Comparison of ENCODE assay signal across 8 cellular contexts in the genomic region with DNA sequence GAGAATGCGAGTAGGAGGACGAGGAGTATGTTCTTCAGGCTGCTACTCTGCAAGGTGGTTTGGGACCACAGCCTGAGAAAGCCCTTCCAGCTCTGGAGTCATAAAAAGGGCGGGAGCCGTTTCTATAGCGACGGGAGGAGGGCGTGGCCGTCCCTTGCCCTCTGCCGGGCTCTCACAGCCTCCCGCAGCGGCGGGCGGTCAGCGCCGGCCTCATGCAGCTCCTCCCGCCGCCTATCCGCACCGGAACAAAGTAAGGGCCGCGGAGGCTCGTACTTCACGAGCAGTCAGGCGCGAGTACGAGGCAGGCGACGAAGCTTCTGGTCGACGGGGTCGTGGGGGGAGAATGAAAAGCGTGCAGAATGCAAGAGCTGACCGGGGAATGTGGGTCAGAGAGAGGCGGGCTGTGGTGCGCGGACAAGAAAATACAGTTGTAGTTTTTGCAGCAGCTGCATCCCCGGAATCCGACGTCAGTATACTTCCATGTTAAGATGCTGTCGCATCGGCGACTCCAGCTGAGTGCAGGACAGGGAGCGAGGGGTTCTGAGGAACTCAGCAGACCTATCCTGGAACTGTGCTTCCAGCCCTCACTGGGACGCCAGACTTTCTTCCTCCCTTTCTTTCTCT. TPM values are rescaled to one million over a fixed set of nuclear protein-coding genes. Genes with fewer than 3 reads are reported as not detected.
DNase-seq lines count a peak whose midpoint lies in the region; ATAC-seq and TF ChIP-seq lines count a peak whose summit lies in the region.

A gene with protein sequence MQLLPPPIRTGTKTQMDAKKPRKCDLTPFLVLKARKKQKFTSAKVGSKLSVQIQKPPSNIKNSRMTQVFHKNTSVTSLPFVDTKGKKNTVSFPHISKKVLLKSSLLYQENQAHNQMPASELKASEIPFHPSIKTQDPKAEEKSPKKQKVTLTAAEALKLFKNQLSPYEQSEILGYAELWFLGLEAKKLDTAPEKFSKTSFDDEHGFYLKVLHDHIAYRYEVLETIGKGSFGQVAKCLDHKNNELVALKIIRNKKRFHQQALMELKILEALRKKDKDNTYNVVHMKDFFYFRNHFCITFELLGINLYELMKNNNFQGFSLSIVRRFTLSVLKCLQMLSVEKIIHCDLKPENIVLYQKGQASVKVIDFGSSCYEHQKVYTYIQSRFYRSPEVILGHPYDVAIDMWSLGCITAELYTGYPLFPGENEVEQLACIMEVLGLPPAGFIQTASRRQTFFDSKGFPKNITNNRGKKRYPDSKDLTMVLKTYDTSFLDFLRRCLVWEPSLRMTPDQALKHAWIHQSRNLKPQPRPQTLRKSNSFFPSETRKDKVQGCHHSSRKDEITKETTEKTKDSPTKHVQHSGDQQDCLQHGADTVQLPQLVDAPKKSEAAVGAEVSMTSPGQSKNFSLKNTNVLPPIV (plus strand): TSS at position 175 of the 624 bp plus-strand sequence. CDS start 38 bp downstream, at position 213.

- H3K27ac ChIP-seq in RWPE2 (ENCODE audit: poor library complexity, severe bottlenecking) = no peak within 1 kb of the TSS

- TF ChIP-seq CTCF in RWPE2 (IDR thresholded peaks at IDR 0.05; ENCODE audit: poor library complexity, severe bottlenecking) (no peak), endothelial cell (IDR thresholded peaks at IDR 0.05; ENCODE audit: unreplicated experiment) (no peak), lower leg skin (IDR thresholded peaks at IDR 0.05) (no peak)

- peaks cover 19% of the 10 kb centered on the region for H3K36me3 Mint-ChIP-seq in activated CD4-positive, alpha-beta T cell treated with anti-CD3 and anti-CD28 coated beads, Interleukin-2, amount 10 ng/mL, durations not matched to agents 7 days and 5 days (ENCODE audit: low read depth)
- H3K36me3 Mint-ChIP-seq in endothelial cell (ENCODE audit: low read depth, unreplicated experiment) = no peaks in the 10 kb centered on the region

- CTCF ChIA-PET in activated CD4-positive, alpha-beta T cell treated with anti-CD3 and anti-CD28 coated beads, Interleukin-2, amount 10 ng/mL, durations not matched to agents 7 days and 5 days (lab: Charles Lee) = interaction anchor here (0.9 kb wide), 1 partner anchor 200 kb away, joined by 3 read pairs; no protein-coding TSS in a partner anchor

- no peaks in the 10 kb centered on the region for H3K9me3 Mint-ChIP-seq in activated CD4-positive, alpha-beta T cell treated with anti-CD3 and anti-CD28 coated beads, Interleukin-2, amount 10 ng/mL, durations not matched to agents 7 days and 5 days
- H3K9me3 Mint-ChIP-seq in endothelial cell (ENCODE audit: unreplicated experiment) = no peaks in the 10 kb centered on the region

- H3K27ac Mint-ChIP-seq in activated CD4-positive, alpha-beta T cell treated with anti-CD3 and anti-CD28 coated beads, Interleukin-2, amount 10 ng/mL, durations not matched to agents 7 days and 5 days = no peak within 1 kb of the TSS
- peak within 1 kb of the TSS; percentile 65 for H3K27ac Mint-ChIP-seq in endothelial cell (ENCODE audit: unreplicated experiment)

- H3K4me3 Mint-ChIP-seq in activated CD4-positive, alpha-beta T cell treated with anti-CD3 and anti-CD28 coated beads, Interleukin-2, amount 10 ng/mL, durations not matched to agents 7 days and 5 days = no peak within 1 kb of the TSS
- peak within 1 kb of the TSS; percentile 76 for H3K4me3 Mint-ChIP-seq in endothelial cell (ENCODE audit: unreplicated experiment)

- no peaks in the 10 kb centered on the region for H3K9me3 ChIP-seq in RWPE2 (ENCODE audit: severe bottlenecking)

- WGBS in lower leg skin, 2 donors = 11 to 13% methylated on average over 42 to 44 of the region's 44 CpGs

- intact Hi-C loops in lower leg skin (cut with DNase I; ENCODE audit: low total_unique reads) = no loop called here

- ATAC-seq in RWPE2 (ENCODE audit: low read depth) (peak; percentile 61; the same call in 2 of the 3 replicates), HG03139 (IDR thresholded peaks at IDR 0.05; ENCODE audit: unreplicated experiment) (no peak)

- POLR2A ChIA-PET in activated CD4-positive, alpha-beta T cell treated with anti-CD3 and anti-CD28 coated beads, Interleukin-2, amount 10 ng/mL, durations not matched to agents 7 days and 5 days (lab: Charles Lee) = no interaction called here

- no peaks in the 10 kb centered on the region for H3K4me1 ChIP-seq in RWPE2 (ENCODE audit: insufficient read depth, poor library complexity, severe bottlenecking)

- peaks cover 33% of the 10 kb centered on the region for H3K36me3 ChIP-seq in RWPE2 (ENCODE audit: low read depth)

- no peaks in the 10 kb centered on the region for H3K27me3 Mint-ChIP-seq in activated CD4-positive, alpha-beta T cell treated with anti-CD3 and anti-CD28 coated beads, Interleukin-2, amount 10 ng/mL, durations not matched to agents 7 days and 5 days
- no peaks in the 10 kb centered on the region for H3K27me3 Mint-ChIP-seq in endothelial cell (ENCODE audit: unreplicated experiment)

- TF ChIP-seq POLR2A in lower leg skin (IDR thresholded peaks at IDR 0.05) = no peak

- no peaks in the 10 kb centered on the region for H3K27me3 ChIP-seq in RWPE2 (ENCODE audit: insufficient read depth, poor library complexity, severe bottlenecking)

- peak; percentile 15 for DNase-seq in activated CD4-positive, alpha-beta T cell treated with anti-CD3 and anti-CD28 coated beads, Interleukin-2, amount 10 ng/mL, durations not matched to agents 7 days and 5 days
- DNase-seq in activated CD4-positive, alpha-beta T cell treated with anti-CD3 and anti-CD28 coated beads, Interleukin-2, amount 50 U/mL, for 4 hours = no peak
- DNase-seq in RWPE2 (ENCODE audit: low spot score) (peak; percentile 63), endothelial cell (ENCODE audit: low spot score) (peak; percentile 80), lower leg skin (ENCODE audit: low spot score in 2 of 2) (peak; percentile 56 to 91), stromal cell of bone marrow (ENCODE audit: low read depth) (peak; percentile 45), NOMO-1 (lab: John Stamatoyannopoulos, UW; ENCODE audit: unreplicated experiment in 2 of 2) (no peak)

- H3K4me3 ChIP-seq in RWPE2 (ENCODE audit: severe bottlenecking) = no peak within 1 kb of the TSS
- H3K4me3 ChIP-seq in lower leg skin (ENCODE audit: low read depth, poor library complexity, severe bottlenecking) = no peak within 1 kb of the TSS

- peaks cover 28% of the 10 kb centered on the region for H3K4me1 Mint-ChIP-seq in activated CD4-positive, alpha-beta T cell treated with anti-CD3 and anti-CD28 coated beads, Interleukin-2, amount 10 ng/mL, durations not matched to agents 7 days and 5 days
- peaks cover 32% of the 10 kb centered on the region for H3K4me1 Mint-ChIP-seq in endothelial cell (ENCODE audit: unreplicated experiment)

RNA-seq across cellular contexts. Expression of the gene that starts here (rescaled TPM):
- 10 to 100 TPM; 29.5 to 33.4 TPM for total RNA-seq in activated CD4-positive, alpha-beta T cell treated with anti-CD3 and anti-CD28 coated beads, Interleukin-2, amount 10 ng/mL, durations not matched to agents 7 days and 5 days
- total RNA-seq in endothelial cell (ENCODE audit: unreplicated experiment) = 188 TPM
- total RNA-seq in lower leg skin = 10 to 100 TPM; 15.5 to 30.5 (median 22.1) TPM

Comparison
In these comparisons a context has a peak if more than half of its experiments do, and no peak if none do; other contexts are left out.
1. DNase-seq: peak in activated CD4-positive, alpha-beta T cell treated with anti-CD3 and anti-CD28 coated beads, Interleukin-2, amount 10 ng/mL, durations not matched to agents 7 days and 5 days (single experiment), RWPE2 (single experiment), endothelial cell (single experiment), lower leg skin (2 of 2) and stromal cell of bone marrow (single experiment); none in activated CD4-positive, alpha-beta T cell treated with anti-CD3 and anti-CD28 coated beads, Interleukin-2, amount 50 U/mL, for 4 hours (0 of 2) and NOMO-1 (0 of 2).